In genomic region chr6:35718354-35718695, GRCh38 we compare ENCODE assay signal across 12 cellular contexts. TPM values are rescaled to one million over a fixed set of nuclear protein-coding genes. Genes with fewer than 3 reads are reported as not detected.
DNase-seq lines count a peak whose midpoint lies in the region; ATAC-seq and TF ChIP-seq lines count a peak whose summit lies in the region.
"Had no signal": no experiment of that assay in that cellular context is flagged by ENCODE, and none has a peak within 500 bp of the region (broad histone marks: within the 10 kb centered on the region; RNA-seq: fewer than 3 reads in every experiment).

No MANE protein-coding gene starts in this region.

- peak overlapping the region; percentile 95 for H3K27ac Mint-ChIP-seq in T-helper 2 cell treated with Interferon-gamma antibody and Interleukin-4, amounts not matched to agents 5 μg/mL and 100 μg/mL, for 36 hours
- H3K27ac Mint-ChIP-seq in WTC11 = peak overlapping the region; percentile 64

- TF ChIP-seq CTCF in WTC11 (IDR thresholded peaks at IDR 0.05) (no peak), stomach (IDR thresholded peaks at IDR 0.05) (no peak)

- H3K9ac ChIP-seq in iPS-18a (ENCODE audit: low read length) = peak overlapping the region; percentile 24

- peak overlapping the region; percentile 32 for H3K27ac ChIP-seq in iPS-18a (ENCODE audit: low read length)
- H3K27ac ChIP-seq in stomach = peak overlapping the region in 4 of 5 donors; percentile 87 to 100 (median 100)
- H3K27ac ChIP-seq: SJSA1 had no signal

- CTCF ChIA-PET in WTC11 (lab: Charles Lee) = interaction anchor here (1.0 to 2.6 kb wide), 4 partner anchors 9 to 134 kb away, joined by 3 to 13 read pairs (median 4); partner anchors contain the start of gene ARMC12

- DNase-seq in T-helper 2 cell treated with Interferon-gamma antibody and Interleukin-4, amounts not matched to agents 5 μg/mL and 100 μg/mL, for 36 hours (ENCODE audit: low spot score) = no peak
- DNase-seq in T-helper 2 cell (no peak), WTC11 (ENCODE audit: low spot score) (no peak), stomach (no peak), DMS79 treated with DMSO at 0.1 percent for 48 hours (lab: John Stamatoyannopoulos, UW) (no peak)

- no peaks in the 10 kb centered on the region for H3K9me3 Mint-ChIP-seq in T-helper 2 cell treated with Interferon-gamma antibody and Interleukin-4, amounts not matched to agents 5 μg/mL and 100 μg/mL, for 36 hours
- no peaks in the 10 kb centered on the region for H3K9me3 Mint-ChIP-seq in WTC11

- H3K4me1 Mint-ChIP-seq in T-helper 2 cell treated with Interferon-gamma antibody and Interleukin-4, amounts not matched to agents 5 μg/mL and 100 μg/mL, for 36 hours (ENCODE audit: low read depth) = peaks cover 49% of the 10 kb centered on the region
- peaks cover 53% of the 10 kb centered on the region for H3K4me1 Mint-ChIP-seq in WTC11

- H3K27me3 ChIP-seq in iPS-18a (ENCODE audit: control insufficient read depth, insufficient read depth, low read length) (no peaks in the 10 kb centered on the region), stomach (no peaks in the 10 kb centered on the region)
- H3K27me3 ChIP-seq: SJSA1 had no signal

- H3K4me1 ChIP-seq in iPS-18a (ENCODE audit: control insufficient read depth, low read depth, low read length) = peaks cover 30% of the 10 kb centered on the region
- H3K4me1 ChIP-seq in stomach = peaks cover 42 to 60% (median 52%) of the 10 kb centered on the region in 4 donors

- no peaks in the 10 kb centered on the region for H3K36me3 Mint-ChIP-seq in T-helper 2 cell treated with Interferon-gamma antibody and Interleukin-4, amounts not matched to agents 5 μg/mL and 100 μg/mL, for 36 hours (ENCODE audit: low read depth)
- H3K36me3 Mint-ChIP-seq in WTC11 = no peaks in the 10 kb centered on the region

- H3K9me3 ChIP-seq in iPS-18a (ENCODE audit: control insufficient read depth, low read depth, low read length) = no peaks in the 10 kb centered on the region
- H3K9me3 ChIP-seq in stomach = no peaks in the 10 kb centered on the region
- H3K9me3 ChIP-seq: A549, SJSA1 had no signal

- TF ChIP-seq EP300 in stomach (IDR thresholded peaks at IDR 0.05) = no peak

- no peaks in the 10 kb centered on the region for H3K27me3 Mint-ChIP-seq in T-helper 2 cell treated with Interferon-gamma antibody and Interleukin-4, amounts not matched to agents 5 μg/mL and 100 μg/mL, for 36 hours (ENCODE audit: low read depth)
- H3K27me3 Mint-ChIP-seq in WTC11 (ENCODE audit: low read depth) = no peaks in the 10 kb centered on the region; the same call in none of the 2 replicates

- H3K36me3 ChIP-seq in iPS-18a (ENCODE audit: control insufficient read depth, low read depth, low read length) = no peaks in the 10 kb centered on the region
- no peaks in the 10 kb centered on the region for H3K36me3 ChIP-seq in stomach
- H3K36me3 ChIP-seq: SJSA1 had no signal

- WGBS in stomach, 5 donors = 83 to 87% (median 84%) methylated on average over 4 of the region's 4 CpGs

- POLR2A ChIA-PET in WTC11 (lab: Charles Lee) = interaction anchor here (1.3 to 2.0 kb wide), 3 partner anchors 10 to 47 kb away, joined by 3 to 8 read pairs (median 5); no protein-coding TSS in a partner anchor

- intact Hi-C loops in stomach (cut with DNase I; ENCODE audit: low total_unique reads) = no loop called here

- peak overlapping the region; percentile 47 for H3K4me3 Mint-ChIP-seq in T-helper 2 cell treated with Interferon-gamma antibody and Interleukin-4, amounts not matched to agents 5 μg/mL and 100 μg/mL, for 36 hours
- H3K4me3 Mint-ChIP-seq in WTC11 = no peak overlapping the region

- H3K4me3 ChIP-seq in iPS-18a (ENCODE audit: low read length) (no peak overlapping the region), stomach (no peak overlapping the region)
- H3K4me3 ChIP-seq: A549, SJSA1 had no signal

- TF ChIP-seq POLR2A in stomach (IDR thresholded peaks at IDR 0.05) = no peak

- ATAC-seq in WTC11 (peak; percentile 54), GM19455 (IDR thresholded peaks at IDR 0.05; ENCODE audit: unreplicated experiment) (no peak), GM21576 (IDR thresholded peaks at IDR 0.05; ENCODE audit: unreplicated experiment) (no peak)
- ATAC-seq: A549 had no signal

TF ChIP-seq in WTC11, 78 proteins besides CTCF, POLR2A, EP300 and RAD21 (continues in another document):
- no peak for TF ChIP-seq GABPB1 (CRISPR knock-in tag; IDR thresholded peaks at IDR 0.05)
- TF ChIP-seq NR3C1 (CRISPR knock-in tag; conservative IDR thresholded peaks at IDR 0.05; ENCODE audit: low read depth) = no peak
- no peak for TF ChIP-seq ZNF532 (CRISPR knock-in tag; IDR thresholded peaks at IDR 0.05; ENCODE audit: borderline replicate concordance)
- no peak for TF ChIP-seq SP1 (CRISPR knock-in tag; conservative IDR thresholded peaks at IDR 0.05)
- no peak for TF ChIP-seq ZNF396 (CRISPR knock-in tag; IDR thresholded peaks at IDR 0.05; ENCODE audit: borderline replicate concordance)
- no peak for TF ChIP-seq ZNF121 (CRISPR knock-in tag; IDR thresholded peaks at IDR 0.05)
- no peak for TF ChIP-seq SMAD3 (CRISPR knock-in tag; IDR thresholded peaks at IDR 0.05; ENCODE audit: borderline replicate concordance)
- no peak for TF ChIP-seq SMAD4 (CRISPR knock-in tag; IDR thresholded peaks at IDR 0.05)
- no peak for TF ChIP-seq ZNF671 (CRISPR knock-in tag; IDR thresholded peaks at IDR 0.05)
- TF ChIP-seq TCF7 (CRISPR knock-in tag; IDR thresholded peaks at IDR 0.05; ENCODE audit: low read depth) = no peak
- TF ChIP-seq PRDM15 (CRISPR knock-in tag; IDR thresholded peaks at IDR 0.05) = no peak
- no peak for TF ChIP-seq JUN (CRISPR knock-in tag; IDR thresholded peaks at IDR 0.05)

RNA-seq across cellular contexts. Expression of gene ARMC12, which starts 18.5 kb away (rescaled TPM):
- total RNA-seq in WTC11 (2021) (1.0 to 2.0 TPM (median 1.4 TPM) in 3 replicates), stomach (not detected)
- 1 to 10 TPM; 1.1 to 2.5 (median 2.0) TPM for polyA plus RNA-seq in stomach
- total RNA-seq: HT-29, SJSA1 had no signal

RNA-seq across cellular contexts. Expression of gene FKBP5, which starts 29.6 kb away (rescaled TPM):
- 27.0 to 29.4 TPM (median 27.2 TPM) in 3 replicates for total RNA-seq in WTC11 (2021)
- 100 to 1,000 TPM in 4 of 5 donors, 10 to 100 TPM in 1; 68.1 to 209 (median 168) TPM for total RNA-seq in stomach
- polyA plus RNA-seq in stomach = 10 to 100 TPM; 89.2 to 97.2 (median 91.1) TPM

RNA-seq across cellular contexts. Expression of gene CLPSL2, which starts 58.1 kb away (rescaled TPM):
- total RNA-seq in WTC11 (2021) (2.8 to 6.2 TPM (median 3.4 TPM) in 3 replicates), stomach (not detected)
- not detected for polyA plus RNA-seq in stomach
- total RNA-seq: HT-29, osteoblast, SJSA1 had no signal
